In genomic region chr1:70072239-70072751, GRCh38 we compare ENCODE assay signal across 1 cellular context.
TF ChIP-seq lines count a peak whose summit lies in the region.

No MANE protein-coding gene starts in this region.

TF ChIP-seq in HEK293, 187 proteins besides CTCF, POLR2A, EP300 and RAD21 (continued from another document):
- TF ChIP-seq ZBTB49 (tag by site-specific recombination; IDR thresholded peaks at IDR 0.05; ENCODE audit: low read depth) = no peak
- no peak for TF ChIP-seq ZNF777 (tag by site-specific recombination; IDR thresholded peaks at IDR 0.05; ENCODE audit: borderline replicate concordance)
- TF ChIP-seq, protein P1, sequence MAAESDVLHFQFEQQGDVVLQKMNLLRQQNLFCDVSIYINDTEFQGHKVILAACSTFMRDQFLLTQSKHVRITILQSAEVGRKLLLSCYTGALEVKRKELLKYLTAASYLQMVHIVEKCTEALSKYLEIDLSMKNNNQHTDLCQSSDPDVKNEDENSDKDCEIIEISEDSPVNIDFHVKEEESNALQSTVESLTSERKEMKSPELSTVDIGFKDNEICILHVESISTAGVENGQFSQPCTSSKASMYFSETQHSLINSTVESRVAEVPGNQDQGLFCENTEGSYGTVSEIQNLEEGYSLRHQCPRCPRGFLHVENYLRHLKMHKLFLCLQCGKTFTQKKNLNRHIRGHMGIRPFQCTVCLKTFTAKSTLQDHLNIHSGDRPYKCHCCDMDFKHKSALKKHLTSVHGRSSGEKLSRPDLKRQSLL (tag by site-specific recombination; IDR thresholded peaks at IDR 0.05) = no peak
- no peak for TF ChIP-seq PRDM1 (tag by site-specific recombination; IDR thresholded peaks at IDR 0.05)
- TF ChIP-seq ZNF623 (tag by site-specific recombination; IDR thresholded peaks at IDR 0.05) = no peak
- no peak for TF ChIP-seq ZNF26 (tag by site-specific recombination; IDR thresholded peaks at IDR 0.05)
- TF ChIP-seq ZNF677 (tag by site-specific recombination; IDR thresholded peaks at IDR 0.05) = no peak
- TF ChIP-seq GLIS2 (tag by site-specific recombination; IDR thresholded peaks at IDR 0.05) = no peak
- no peak for TF ChIP-seq ZNF558 (tag by site-specific recombination; IDR thresholded peaks at IDR 0.05)
- peak; percentile 15; the same call in 1 of the 2 replicates for TF ChIP-seq ZNF10 (tag by site-specific recombination; IDR thresholded peaks at IDR 0.05)
- no peak for TF ChIP-seq ZNF223 (tag by site-specific recombination; IDR thresholded peaks at IDR 0.05)
- TF ChIP-seq ZNF133 (tag by site-specific recombination; IDR thresholded peaks at IDR 0.05) = no peak
- no peak for TF ChIP-seq ZNF639 (tag by site-specific recombination; IDR thresholded peaks at IDR 0.05)
- no peak for TF ChIP-seq ZNF398 (tag by site-specific recombination; IDR thresholded peaks at IDR 0.05)
- peak; percentile 29 for TF ChIP-seq ZNF366 (tag by site-specific recombination; conservative IDR thresholded peaks at IDR 0.05)
- TF ChIP-seq, protein P2, sequence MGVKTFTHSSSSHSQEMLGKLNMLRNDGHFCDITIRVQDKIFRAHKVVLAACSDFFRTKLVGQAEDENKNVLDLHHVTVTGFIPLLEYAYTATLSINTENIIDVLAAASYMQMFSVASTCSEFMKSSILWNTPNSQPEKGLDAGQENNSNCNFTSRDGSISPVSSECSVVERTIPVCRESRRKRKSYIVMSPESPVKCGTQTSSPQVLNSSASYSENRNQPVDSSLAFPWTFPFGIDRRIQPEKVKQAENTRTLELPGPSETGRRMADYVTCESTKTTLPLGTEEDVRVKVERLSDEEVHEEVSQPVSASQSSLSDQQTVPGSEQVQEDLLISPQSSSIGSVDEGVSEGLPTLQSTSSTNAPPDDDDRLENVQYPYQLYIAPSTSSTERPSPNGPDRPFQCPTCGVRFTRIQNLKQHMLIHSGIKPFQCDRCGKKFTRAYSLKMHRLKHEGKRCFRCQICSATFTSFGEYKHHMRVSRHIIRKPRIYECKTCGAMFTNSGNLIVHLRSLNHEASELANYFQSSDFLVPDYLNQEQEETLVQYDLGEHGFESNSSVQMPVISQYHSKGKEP (tag by site-specific recombination; IDR thresholded peaks at IDR 0.05) = peak; percentile 90
- no peak for TF ChIP-seq KLF7 (tag by site-specific recombination; IDR thresholded peaks at IDR 0.05; ENCODE audit: borderline replicate concordance)
- TF ChIP-seq ZNF530 (tag by site-specific recombination; IDR thresholded peaks at IDR 0.05; ENCODE audit: low read depth) = no peak
- no peak for TF ChIP-seq ZNF501 (tag by site-specific recombination; IDR thresholded peaks at IDR 0.05)
- no peak for TF ChIP-seq SCRT2 (tag by site-specific recombination; IDR thresholded peaks at IDR 0.05)
- no peak for TF ChIP-seq ZNF121 (tag by site-specific recombination; IDR thresholded peaks at IDR 0.05)
- no peak for TF ChIP-seq ZNF433 (tag by site-specific recombination; IDR thresholded peaks at IDR 0.05; ENCODE audit: low read depth)
- TF ChIP-seq ZNF624 (tag by site-specific recombination; IDR thresholded peaks at IDR 0.05) = no peak
- no peak for TF ChIP-seq YY2 (tag by site-specific recombination; IDR thresholded peaks at IDR 0.05)
- no peak for TF ChIP-seq BCL6B (tag by site-specific recombination; IDR thresholded peaks at IDR 0.05)
- TF ChIP-seq HOXD13 (CRISPR knock-in tag; IDR thresholded peaks at IDR 0.05; ENCODE audit: borderline replicate concordance) = no peak
- no peak for TF ChIP-seq ZNF140 (tag by site-specific recombination; IDR thresholded peaks at IDR 0.05)
- TF ChIP-seq ZNF544 (tag by site-specific recombination; IDR thresholded peaks at IDR 0.05) = no peak
- TF ChIP-seq ZNF214 (tag by site-specific recombination; IDR thresholded peaks at IDR 0.05; ENCODE audit: borderline replicate concordance) = no peak
- TF ChIP-seq ZNF571 (tag by site-specific recombination; IDR thresholded peaks at IDR 0.05) = no peak
- no peak for TF ChIP-seq PRDM2 (tag by site-specific recombination; IDR thresholded peaks at IDR 0.05; ENCODE audit: borderline replicate concordance)
- TF ChIP-seq ZNF416 (tag by site-specific recombination; IDR thresholded peaks at IDR 0.05) = no peak
- TF ChIP-seq ZNF394 (tag by site-specific recombination; IDR thresholded peaks at IDR 0.05; ENCODE audit: borderline replicate concordance) = no peak
- TF ChIP-seq IKZF3 (tag by site-specific recombination; IDR thresholded peaks at IDR 0.05) = no peak
- no peak for TF ChIP-seq ZNF335 (tag by site-specific recombination; conservative IDR thresholded peaks at IDR 0.05)
- no peak for TF ChIP-seq ZNF404 (tag by site-specific recombination; IDR thresholded peaks at IDR 0.05)
- no peak for TF ChIP-seq ZNF473 (tag by site-specific recombination; IDR thresholded peaks at IDR 0.05)
- TF ChIP-seq SALL2 (tag by site-specific recombination; IDR thresholded peaks at IDR 0.05; ENCODE audit: borderline replicate concordance) = no peak
- TF ChIP-seq TRIM28 (IDR thresholded peaks at IDR 0.05; ENCODE audit: borderline replicate concordance, low read length) = no peak
- TF ChIP-seq SCRT1 (tag by site-specific recombination; IDR thresholded peaks at IDR 0.05; ENCODE audit: borderline replicate concordance) = no peak
- no peak for TF ChIP-seq ZNF660 (tag by site-specific recombination; IDR thresholded peaks at IDR 0.05)
- TF ChIP-seq ZNF138 (tag by site-specific recombination; IDR thresholded peaks at IDR 0.05; ENCODE audit: borderline replicate concordance) = no peak
